In genomic region chr1:155261888-155262673, GRCh38 we compare ENCODE assay signal across 8 cellular contexts. TPM values are rescaled to one million over a fixed set of nuclear protein-coding genes. Genes with fewer than 3 reads are reported as not detected.
DNase-seq lines count a peak whose midpoint lies in the region; ATAC-seq, FAIRE-seq and TF ChIP-seq lines count a peak whose summit lies in the region.

TSS of gene SCAMP3 (minus strand) at chr1:155262360. CDS start at chr1:155262151, 209 bp downstream.

- peak; percentile 97 for ATAC-seq in GM19043 (IDR thresholded peaks at IDR 0.05; ENCODE audit: low read depth, unreplicated experiment)
- peak; percentile 89 for ATAC-seq in HG03378 (IDR thresholded peaks at IDR 0.05; ENCODE audit: unreplicated experiment)

- H3K9me3 ChIP-seq in kidney (ENCODE audit: control insufficient read depth in 1 of 2, low read length in 2 of 2), result no peaks in the 10 kb centered on the region

- peak within 1 kb of the TSS; percentile 44 to 66 for H3K27ac ChIP-seq in kidney (ENCODE audit: low read depth in 2 of 2, low read length in 2 of 2)

- peak within 1 kb of the TSS; percentile 86 to 96 for H3K9ac ChIP-seq in kidney (ENCODE audit: low read length in 2 of 2)

- FAIRE-seq in kidney (lab: Jason Lieb, UNC), result peak; percentile 15

- intact Hi-C loops in kidney (cut with DNase I), result no loop called here

- H3K4me3 ChIP-seq in AG10803 (ENCODE audit: low read length) (peak within 1 kb of the TSS; percentile 97), kidney (ENCODE audit: low read length in 2 of 2) (peak within 1 kb of the TSS; percentile 92 to 99)

- H3K4me1 ChIP-seq in kidney (ENCODE audit: control insufficient read depth in 1 of 2, insufficient read depth in 1 of 2, low read depth in 1 of 2, low read length in 2 of 2), result peaks cover 10 to 15% of the 10 kb centered on the region in 2 donors

- DNase-seq in AG10803 (ENCODE audit: low read depth) (peak; percentile 98), NCI-H460 (ENCODE audit: extremely low read depth, low read depth) (peak; percentile 99), cerebellar nuclear complex (lab: John Stamatoyannopoulos, UW) (peak; percentile 88 to 97), kidney (peak; percentile 97)
- DNase-seq in activated CD4-positive, CD25-positive, alpha-beta regulatory T cell treated with anti-CD3 and anti-CD28 coated beads, Interleukin-2, amount 50 U/mL, for 72 hours, result peak; percentile 84
- DNase-seq in stimulated activated CD4-positive, alpha-beta T cell treated with anti-CD3 and anti-CD28 coated beads, Interleukin-15, amount 100 ng/mL, for 24 hours, result peak; percentile 93

- no peak for TF ChIP-seq CTCF in AG10803 (conservative IDR thresholded peaks at IDR 0.05; ENCODE audit: low read length)
- TF ChIP-seq CTCF in kidney (IDR thresholded peaks at IDR 0.05; ENCODE audit: borderline replicate concordance, extremely low read depth, insufficient read depth), result no peak

- peaks cover 24 to 38% of the 10 kb centered on the region in 2 donors for H3K36me3 ChIP-seq in kidney (ENCODE audit: control insufficient read depth in 1 of 2, insufficient read depth in 2 of 2, low read length in 2 of 2)

RNA-seq across cellular contexts. Expression of gene SCAMP3, which starts in this region (rescaled TPM):
- 116 and 121 TPM in 2 replicates for total RNA-seq in NCI-H460 (2014; rRNA removed; shearing (Covaris generic))
- 50.2 and 61.2 TPM in 2 replicates for polyA plus RNA-seq in NCI-H460 (2014; cell fraction: nucleus; rRNA removed)
- 66.7 TPM for total RNA-seq in kidney
- polyA plus RNA-seq in kidney (ENCODE audit: insufficient read depth, low read depth, low replicate concordance), result 89.1 TPM

Comparison
In these comparisons a context has a peak if more than half of its experiments do, and no peak if none do; other contexts are left out.
1. Peak in every context shown above with its lines: DNase-seq, ATAC-seq, H3K4me3 ChIP-seq and H3K27ac ChIP-seq.